Comparison of ENCODE assay signal across 25 cellular contexts in the genomic region with DNA sequence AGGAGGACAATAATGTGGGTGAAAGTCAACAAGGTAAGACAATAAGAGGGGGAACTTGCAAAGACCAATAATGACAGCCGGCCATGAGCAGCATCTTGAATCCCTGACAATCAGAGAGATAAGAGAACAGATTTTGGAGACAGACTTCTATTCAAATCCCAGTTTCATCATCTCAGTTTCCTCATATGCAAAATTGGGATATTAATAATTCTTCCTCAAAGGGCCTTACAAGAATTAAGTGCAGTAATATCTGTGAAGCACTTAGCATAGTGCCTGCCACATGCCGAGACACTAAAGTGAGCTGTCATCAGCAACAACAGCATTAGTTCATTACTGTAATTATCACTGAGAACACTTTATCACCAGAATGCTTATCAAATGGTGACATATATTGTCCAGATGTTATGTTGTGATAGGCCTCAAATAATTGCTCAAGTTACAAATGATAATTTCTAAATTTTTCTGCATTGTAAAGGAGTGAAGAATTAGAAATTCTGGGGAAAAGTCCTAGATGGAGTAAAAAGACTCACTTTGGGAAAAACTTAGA. TPM values are rescaled to one million over a fixed set of nuclear protein-coding genes. Genes with fewer than 3 reads are reported as not detected.
"Had no signal": no experiment of that assay in that cellular context is flagged by ENCODE, and none has a peak within 500 bp of the region (broad histone marks: within the 10 kb centered on the region; RNA-seq: fewer than 3 reads in every experiment).

No MANE protein-coding gene starts in this region.

- H3K9me3 Mint-ChIP-seq: effector memory CD8-positive, alpha-beta T cell; immature natural killer cell; memory B cell; mesothelial cell of epicardium; natural killer cell; neural crest cell had no signal

- DNase-seq: colonic mucosa; effector memory CD8-positive, alpha-beta T cell; esophagus squamous epithelium; foreskin fibroblast; immature natural killer cell; left cardiac atrium; left ventricle myocardium inferior; lower lobe of right lung; natural killer cell; right cardiac atrium; small intestine; stimulated activated CD4-positive, alpha-beta T cell treated with anti-CD3 and anti-CD28 coated beads, Interleukin-12 subunit alpha, Interleukin-12 subunit beta, amount 100 ng/mL, for 4 hours; stimulated activated naive CD4-positive, alpha-beta T cell; stomach; substantia nigra; trophoblast cell had no signal

- H3K4me3 ChIP-seq: colonic mucosa, esophagus squamous epithelium, left ventricle myocardium inferior, lower lobe of right lung, stomach, thoracic aorta had no signal

- H3K4me1 Mint-ChIP-seq: neural crest cell had no signal

- H3K9me3 ChIP-seq: colonic mucosa, esophagus squamous epithelium, left ventricle myocardium inferior, lower lobe of right lung, stomach, thoracic aorta had no signal

- H3K27me3 Mint-ChIP-seq: memory B cell had no signal

- FAIRE-seq: keratinocyte, small intestine had no signal

- H3K4me3 Mint-ChIP-seq: effector memory CD8-positive, alpha-beta T cell; immature natural killer cell; memory B cell; mesothelial cell of epicardium; natural killer cell; neural crest cell had no signal

- ATAC-seq: effector memory CD8-positive, alpha-beta T cell; left cardiac atrium; lower lobe of right lung; natural killer cell; right cardiac atrium had no signal

- H3K27me3 ChIP-seq: colonic mucosa had no signal

- H3K36me3 ChIP-seq: colonic mucosa, esophagus squamous epithelium, left ventricle myocardium inferior, lower lobe of right lung, stomach, thoracic aorta had no signal

- H3K4me1 ChIP-seq: colonic mucosa had no signal

- H3K27ac ChIP-seq: colonic mucosa, epithelial cell of prostate, esophagus squamous epithelium, left ventricle myocardium inferior, lower lobe of right lung, stomach, thoracic aorta had no signal

- H3K27ac Mint-ChIP-seq: effector memory CD8-positive, alpha-beta T cell; immature natural killer cell; memory B cell; mesothelial cell of epicardium; natural killer cell had no signal

RNA-seq across cellular contexts. Expression of a gene that starts 13.4 kb away (rescaled TPM):
- total RNA-seq: mesothelial cell of epicardium, neural crest cell, osteocyte, right cardiac atrium, thoracic aorta had no signal
- polyA plus RNA-seq: urinary bladder had no signal

RNA-seq across cellular contexts. Expression of a gene that starts 57.5 kb away (rescaled TPM):
- total RNA-seq: mesothelial cell of epicardium, myocyte, neural crest cell, osteocyte had no signal
- polyA plus RNA-seq: keratinocyte had no signal
